ENCODE assay signal across 17 cellular contexts in genomic region chr7:140724706-140725105, GRCh38. TPM values are rescaled to one million over a fixed set of nuclear protein-coding genes. Genes with fewer than 3 reads are reported as not detected.
DNase-seq lines count a peak whose midpoint lies in the region; ATAC-seq, FAIRE-seq and TF ChIP-seq lines count a peak whose summit lies in the region.
"Had no signal": no experiment of that assay in that cellular context is flagged by ENCODE, and none has a peak within 500 bp of the region (broad histone marks: within the 10 kb centered on the region; RNA-seq: fewer than 3 reads in every experiment).

No MANE protein-coding gene starts in this region.

- no peak overlapping the region for H3K4me3 ChIP-seq in SK-N-SH (ENCODE audit: low read depth in 2 of 2, low read length in 1 of 2)
- no peak overlapping the region for H3K4me3 ChIP-seq in GM12878
- H3K4me3 ChIP-seq: BLaER1 treated with 17β-estradiol and CSF1 and Interleukin-3, amounts not matched to agents 10 nM and 100 nM had no signal

- H2AFZ ChIP-seq in SK-N-SH (ENCODE audit: low read depth) (no peak overlapping the region), GM12878 (ENCODE audit: control insufficient read depth, low read depth, low read length) (no peak overlapping the region)

- TF ChIP-seq EP300 in SK-N-SH (IDR thresholded peaks at IDR 0.05; ENCODE audit: borderline replicate concordance in 1 of 2, low read depth in 1 of 2, low read length in 1 of 2) (peak in 1 of 2 experiments; percentile 38; a peak in 2 of 4 replicates), GM12878 (IDR thresholded peaks at IDR 0.05; ENCODE audit: borderline replicate concordance in 1 of 2, control insufficient read depth in 1 of 2, low read depth in 2 of 2, low read length in 2 of 2) (no peak)

- POLR2A ChIA-PET in SK-N-SH (lab: Yijun Ruan, JAX) (no interaction called here), GM12878 (lab: Charles Lee) (no interaction called here)
- POLR2A ChIA-PET in naive thymus-derived CD8-positive, alpha-beta T cell (lab: Charles Lee) = interaction anchor here (1.0 kb wide), 1 partner anchor 29 kb away, joined by 3 read pairs; no protein-coding TSS in a partner anchor

- no peaks in the 10 kb centered on the region for H3K27me3 ChIP-seq in SK-N-SH (ENCODE audit: insufficient read depth)
- H3K27me3 ChIP-seq in GM12878 (replicated peaks in 1 of 2; ENCODE audit: control insufficient read depth in 2 of 2, insufficient read depth in 2 of 2, low read length in 1 of 2) = no peaks in the 10 kb centered on the region
- H3K27me3 ChIP-seq: BLaER1 treated with 17β-estradiol and CSF1 and Interleukin-3, amounts not matched to agents 10 nM and 100 nM had no signal

- peaks cover 0 to 9% of the 10 kb centered on the region in 2 experiments; a peak in 2 of 4 replicates for H3K4me1 ChIP-seq in SK-N-SH (ENCODE audit: control insufficient read depth in 1 of 2, insufficient read depth in 2 of 2, low read depth in 1 of 2, low read length in 1 of 2)
- H3K4me1 ChIP-seq in GM12878 (ENCODE audit: control insufficient read depth, insufficient read depth, low read length) = no peaks in the 10 kb centered on the region; the same call in 1 of the 2 replicates
- H3K4me1 ChIP-seq: Caco-2 had no signal

- no peak for TF ChIP-seq POLR2A in GM12878 (IDR thresholded peaks at IDR 0.05; ENCODE audit: low read depth, low read length)

- TF ChIP-seq RAD21 in SK-N-SH (IDR thresholded peaks at IDR 0.05; ENCODE audit: low read length) = no peak
- TF ChIP-seq RAD21 in GM12878 (IDR thresholded peaks at IDR 0.05; ENCODE audit: insufficient read depth, low read depth, low read length) = no peak

- TSS peak; percentile 6 for BruUV-seq in GM12878 (replicated peaks; lab: Mats Ljungman, UMichigan)

- DNase-seq in activated naive CD4-positive, alpha-beta T cell treated with Interleukin-2 at 50 U/mL for 16 hours = no peak
- DNase-seq in SK-N-SH (peak; percentile 15), GM12878 (ENCODE audit: low read depth, low spot score) (no peak), globus pallidus (ENCODE audit: low spot score) (no peak)
- DNase-seq in naive thymus-derived CD8-positive, alpha-beta T cell = no peak
- DNase-seq: Caco-2, GOT3, H7 had no signal

- no peaks in the 10 kb centered on the region for H3K79me2 ChIP-seq in SK-N-SH (ENCODE audit: insufficient read depth)
- H3K79me2 ChIP-seq in GM12878 (ENCODE audit: control insufficient read depth, insufficient read depth, low read length) = no peaks in the 10 kb centered on the region

- SMC1A ChIA-PET in GM12878 (lab: Charles Lee; ENCODE audit: uncharacterized antibody, unreplicated experiment) = interaction anchor here (0.6 kb wide), 1 partner anchor 182 kb away, joined by 4 read pairs; no protein-coding TSS in a partner anchor

- TF ChIP-seq CTCF in SK-N-SH (IDR thresholded peaks at IDR 0.05) (no peak), GM12878 (IDR thresholded peaks at IDR 0.05 in 2 of 3, conservative IDR thresholded peaks at IDR 0.05 in 1 of 3; ENCODE audit: control insufficient read depth in 2 of 3, extremely low read depth in 1 of 3, insufficient read depth in 1 of 3, low read depth in 3 of 3, low read length in 3 of 3) (no peak)

- H3K9me3 ChIP-seq in SK-N-SH (no peaks in the 10 kb centered on the region), GM12878 (replicated peaks; ENCODE audit: control insufficient read depth, insufficient read depth, low read length) (no peaks in the 10 kb centered on the region)
- H3K9me3 ChIP-seq: BLaER1 treated with 17β-estradiol and CSF1 and Interleukin-3, amounts not matched to agents 10 nM and 100 nM; Caco-2 had no signal

- 68% methylated on average over 1 of the region's 1 CpG for WGBS in SK-N-SH (ENCODE audit: low lambda C conversion rate)
- WGBS in GM12878 (ENCODE audit: insufficient coverage, insufficient replicate concordance, low lambda C conversion rate, missing lambda C conversion rate) = 93% methylated on average over 1 of the region's 1 CpG

- no peak for FAIRE-seq in GM12878 (lab: Jason Lieb, UNC)
- FAIRE-seq: D721Med, GM12892, GM18507, HepG2 had no signal

- intact Hi-C loops in GM12878 (cut with micrococcal nuclease; ENCODE audit: unreplicated experiment) = no loop called here

- H4K20me1 ChIP-seq in SK-N-SH (ENCODE audit: insufficient read depth) = no peaks in the 10 kb centered on the region
- H4K20me1 ChIP-seq in GM12878 (ENCODE audit: control insufficient read depth, insufficient read depth) = no peaks in the 10 kb centered on the region; the same call in 1 of the 2 replicates

- peaks cover 1% of the 10 kb centered on the region for H3K36me3 Mint-ChIP-seq in activated naive CD4-positive, alpha-beta T cell treated with anti-CD3 and anti-CD28 coated beads, Interleukin-2, amount 50 U/mL, for 24 hours
- H3K36me3 Mint-ChIP-seq in naive thymus-derived CD8-positive, alpha-beta T cell = peaks cover 0 to 11% (median 0%) of the 10 kb centered on the region in 3 donors

- in situ Hi-C loops in GM12878 (cut with MboI) = no loop called here

- H3K36me3 ChIP-seq in SK-N-SH (replicated peaks in 1 of 2; ENCODE audit: control insufficient read depth in 1 of 2, insufficient read depth in 2 of 2, low read length in 1 of 2) (peaks cover 18 to 43% of the 10 kb centered on the region in 2 experiments), GM12878 (ENCODE audit: control insufficient read depth in 2 of 2, insufficient read depth in 2 of 2, low read length in 1 of 2) (no peaks in the 10 kb centered on the region)

- no peak overlapping the region for H3K9ac ChIP-seq in SK-N-SH
- H3K9ac ChIP-seq in GM12878 (ENCODE audit: control insufficient read depth, insufficient read depth, low read length) = no peak overlapping the region
- H3K9ac ChIP-seq: BLaER1 treated with 17β-estradiol and CSF1 and Interleukin-3, amounts not matched to agents 10 nM and 100 nM had no signal

- RAD21 ChIA-PET in GM12878 (lab: Charles Lee; ENCODE audit: unreplicated experiment) = no interaction called here

- H3K9me2 ChIP-seq in SK-N-SH = no peaks in the 10 kb centered on the region

- CTCF ChIA-PET in SK-N-SH (lab: Yijun Ruan, JAX) (interaction anchor here (0.8 to 2.0 kb wide), 4 partner anchors 16 to 87 kb away, joined by 3 to 7 read pairs (median 4); no protein-coding TSS in a partner anchor), GM12878 (lab: Yijun Ruan, JAX) (interaction anchor here (0.9 kb wide), 1 partner anchor 15 kb away, joined by 4 read pairs; no protein-coding TSS in a partner anchor)

- H3F3A ChIP-seq in SK-N-SH (replicated peaks; ENCODE audit: insufficient read depth) = no peaks in the 10 kb centered on the region

- no peaks in the 10 kb centered on the region for H3K27me3 Mint-ChIP-seq in activated naive CD4-positive, alpha-beta T cell treated with anti-CD3 and anti-CD28 coated beads, Interleukin-2, amount 50 U/mL, for 24 hours
- H3K27me3 Mint-ChIP-seq in naive thymus-derived CD8-positive, alpha-beta T cell = no peaks in the 10 kb centered on the region
- H3K27me3 Mint-ChIP-seq: B cell, IgD-negative memory B cell had no signal

- no peak overlapping the region for H3K4me3 Mint-ChIP-seq in activated naive CD4-positive, alpha-beta T cell treated with anti-CD3 and anti-CD28 coated beads, Interleukin-2, amount 50 U/mL, for 24 hours
- H3K4me3 Mint-ChIP-seq in naive thymus-derived CD8-positive, alpha-beta T cell = no peak overlapping the region
- H3K4me3 Mint-ChIP-seq: B cell, IgD-negative memory B cell had no signal

- H3K9me3 Mint-ChIP-seq in activated naive CD4-positive, alpha-beta T cell treated with anti-CD3 and anti-CD28 coated beads, Interleukin-2, amount 50 U/mL, for 24 hours = no peaks in the 10 kb centered on the region
- H3K9me3 Mint-ChIP-seq in naive thymus-derived CD8-positive, alpha-beta T cell = no peaks in the 10 kb centered on the region
- H3K9me3 Mint-ChIP-seq: IgD-negative memory B cell had no signal

- H3K4me1 Mint-ChIP-seq in activated naive CD4-positive, alpha-beta T cell treated with anti-CD3 and anti-CD28 coated beads, Interleukin-2, amount 50 U/mL, for 24 hours = peaks cover 27% of the 10 kb centered on the region
- H3K4me1 Mint-ChIP-seq in naive thymus-derived CD8-positive, alpha-beta T cell = peaks cover 4 to 38% (median 25%) of the 10 kb centered on the region in 4 donors

- H3K27ac Mint-ChIP-seq in activated naive CD4-positive, alpha-beta T cell treated with anti-CD3 and anti-CD28 coated beads, Interleukin-2, amount 50 U/mL, for 24 hours = peak overlapping the region; percentile 17
- peak overlapping the region; percentile 31 to 96 (median 79) for H3K27ac Mint-ChIP-seq in naive thymus-derived CD8-positive, alpha-beta T cell
- H3K27ac Mint-ChIP-seq: B cell had no signal

- no peak for ATAC-seq in GM12878
- no peak for ATAC-seq in naive thymus-derived CD8-positive, alpha-beta T cell
- no peak for ATAC-seq in GM21447 (IDR thresholded peaks at IDR 0.05; ENCODE audit: unreplicated experiment)
- ATAC-seq: HepG2 had no signal

- H3K4me2 ChIP-seq in SK-N-SH (no peak overlapping the region), GM12878 (ENCODE audit: control insufficient read depth, insufficient read depth) (no peak overlapping the region)
- H3K4me2 ChIP-seq: BLaER1 treated with 17β-estradiol and CSF1 and Interleukin-3, amounts not matched to agents 10 nM and 100 nM had no signal

- H3K27ac ChIP-seq in SK-N-SH (ENCODE audit: low read depth in 2 of 2, low read length in 1 of 2) (no peak overlapping the region), GM12878 (ENCODE audit: control insufficient read depth, insufficient read depth) (no peak overlapping the region)
- H3K27ac ChIP-seq: BLaER1 treated with 17β-estradiol and CSF1 and Interleukin-3, amounts not matched to agents 10 nM and 100 nM had no signal

RNA-seq across cellular contexts. Expression of gene NDUFB2, which starts 28.2 kb away (rescaled TPM):
- polyA plus RNA-seq in SK-N-SH (2012; rRNA removed) (1,154 and 1,214 TPM in 2 replicates), GM12878 (2011; rRNA removed) (365 and 380 TPM in 2 replicates), GM12878 (2014; fragmentation: Illumina TruSeq; extraction: Trizol) (47.6 and 109 TPM in 2 replicates), GM12878 (2014; fragmentation: Nextera tagmentation; extraction: Ambion mirVana) (1,000 to 10,000 TPM; 1,189 to 1,236 TPM), GM12878 (2014; rRNA removed) (268 and 280 TPM in 2 replicates), GM12878 (2016; fragmentation: Nextera tagmentation; extraction: Ambion mirVana) (100 to 1,000 TPM; 447 to 513 TPM)
- polyA plus RNA-seq in SK-N-SH (2012; cell fraction: cytosol; rRNA removed) = 908 and 1,048 TPM in 2 replicates
- polyA plus RNA-seq in SK-N-SH (2012; cell fraction: nucleus; rRNA removed) = 281 and 458 TPM in 2 replicates
- total RNA-seq in GM12878 (2013; cell fraction: nucleolus; rRNA removed) = 32.0 and 32.8 TPM in 2 replicates
- total RNA-seq in GM12878 (2014; rRNA removed) (175 and 199 TPM in 2 replicates), GM12878 (2014; rRNA removed; fragmentation: Illumina TruSeq; extraction: Trizol) (128 and 130 TPM in 2 replicates), GM12878 (2021) (184 and 186 TPM in 2 replicates)
- polyA plus RNA-seq in GM12878 (2011; ENCODE audit: low read depth) = 185 TPM
- 681 and 759 TPM in 2 replicates for polyA plus RNA-seq in GM12878 (2011; cell fraction: cytosol; rRNA removed)
- polyA plus RNA-seq in GM12878 (2011; cell fraction: nucleus; rRNA removed) = 166 and 169 TPM in 2 replicates
- 152 and 162 TPM in 2 replicates for polyA plus RNA-seq in GM12878 (2012)
- polyA minus RNA-seq in GM12878 (2011; rRNA and poly(A)+ RNA removed) = 43.4 and 63.7 TPM in 2 replicates
- polyA minus RNA-seq in GM12878 (2011; cell fraction: cytosol; rRNA and poly(A)+ RNA removed) = 21.8 and 24.5 TPM in 2 replicates
- 11.8 and 17.4 TPM in 2 replicates for polyA minus RNA-seq in GM12878 (2011; cell fraction: nucleus; rRNA and poly(A)+ RNA removed)
- 100 to 1,000 TPM in 1 of 2 experiments, 10 to 100 TPM in 1; 98.5 to 103 TPM for total RNA-seq in naive thymus-derived CD8-positive, alpha-beta T cell
- 100 to 1,000 TPM; 434 to 524 (median 517) TPM for polyA plus RNA-seq in naive thymus-derived CD8-positive, alpha-beta T cell

RNA-seq across cellular contexts. Expression of gene ADCK2, which starts 52.0 kb away (rescaled TPM):
- 17.7 and 19.0 TPM in 2 replicates for polyA plus RNA-seq in SK-N-SH (2012; rRNA removed)
- 11.9 and 15.3 TPM in 2 replicates for polyA plus RNA-seq in SK-N-SH (2012; cell fraction: cytosol; rRNA removed)
- polyA plus RNA-seq in SK-N-SH (2012; cell fraction: nucleus; rRNA removed) = 9.5 and 11.5 TPM in 2 replicates
- total RNA-seq in GM12878 (2013; cell fraction: nucleolus; rRNA removed) = 17.5 and 20.1 TPM in 2 replicates
- 18.1 and 18.7 TPM in 2 replicates for total RNA-seq in GM12878 (2014; rRNA removed)
- total RNA-seq in GM12878 (2014; rRNA removed; fragmentation: Illumina TruSeq; extraction: Trizol) = 14.8 and 15.3 TPM in 2 replicates
- 19.4 and 20.1 TPM in 2 replicates for total RNA-seq in GM12878 (2021)
- 6.8 TPM for polyA plus RNA-seq in GM12878 (2011; ENCODE audit: low read depth)
- 9.9 and 13.8 TPM in 2 replicates for polyA plus RNA-seq in GM12878 (2011; rRNA removed)
- polyA plus RNA-seq in GM12878 (2011; cell fraction: cytosol; rRNA removed) = 12.5 and 15.9 TPM in 2 replicates
- polyA plus RNA-seq in GM12878 (2011; cell fraction: nucleus; rRNA removed) = 9.0 and 10.0 TPM in 2 replicates
- polyA plus RNA-seq in GM12878 (2012) = 11.7 and 14.9 TPM in 2 replicates
- 8.0 and 9.7 TPM in 2 replicates for polyA plus RNA-seq in GM12878 (2014; fragmentation: Illumina TruSeq; extraction: Trizol)
- 1 to 10 TPM in 1 of 2 experiments, under 1 TPM in 1; 0.52 to 2.2 TPM for polyA plus RNA-seq in GM12878 (2014; fragmentation: Nextera tagmentation; extraction: Ambion mirVana)
- polyA plus RNA-seq in GM12878 (2014; rRNA removed) = 14.1 and 14.7 TPM in 2 replicates
- polyA plus RNA-seq in GM12878 (2016; fragmentation: Nextera tagmentation; extraction: Ambion mirVana) = 10 to 100 TPM in 1 of 2 experiments, 1 to 10 TPM in 1; 9.0 to 12.4 TPM
- polyA minus RNA-seq in GM12878 (2011; rRNA and poly(A)+ RNA removed) = 15.9 and 24.4 TPM in 2 replicates
- 5.7 and 7.0 TPM in 2 replicates for polyA minus RNA-seq in GM12878 (2011; cell fraction: cytosol; rRNA and poly(A)+ RNA removed)
- 5.9 and 8.1 TPM in 2 replicates for polyA minus RNA-seq in GM12878 (2011; cell fraction: nucleus; rRNA and poly(A)+ RNA removed)
- total RNA-seq in naive thymus-derived CD8-positive, alpha-beta T cell = 10 to 100 TPM; 16.4 to 17.1 TPM
- 10 to 100 TPM; 25.2 to 28.5 (median 27.4) TPM for polyA plus RNA-seq in naive thymus-derived CD8-positive, alpha-beta T cell
